ENCODE assay signal across 13 cellular contexts in the genomic region with DNA sequence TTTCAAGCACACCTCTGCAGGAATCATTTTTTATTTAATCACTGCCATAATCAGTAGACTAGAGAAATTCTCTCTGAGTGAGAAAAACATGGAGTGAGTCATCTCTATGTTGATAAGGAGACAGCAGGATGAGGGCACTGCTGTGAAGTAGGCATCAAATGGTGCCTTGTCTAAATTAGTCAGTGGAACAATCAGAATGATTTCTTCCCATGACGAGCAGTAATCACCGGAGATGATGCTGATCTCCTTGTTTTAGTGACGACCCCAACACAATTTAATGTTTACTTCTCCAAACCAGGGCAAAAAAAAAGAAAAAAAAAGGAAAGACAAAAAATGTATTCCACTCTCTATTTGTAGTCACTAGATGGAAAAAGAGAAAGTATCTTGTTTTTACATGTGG.
A peak's percentile ranks its signal among the peaks of the same experiment; 100 is the strongest.
DNase-seq lines count a peak whose midpoint lies in the region; ATAC-seq and TF ChIP-seq lines count a peak whose summit lies in the region.
"Had no signal": no experiment of that assay in that cellular context is flagged by ENCODE, and none has a peak within 500 bp of the region (broad histone marks: within the 10 kb centered on the region; RNA-seq: fewer than 3 reads in every experiment).

No MANE protein-coding gene starts in this region.

- WGBS in heart left ventricle, 4 donors, result 70 to 76% (median 75%) methylated on average over 3 of the region's 3 CpGs
- WGBS in transverse colon (ENCODE audit: low coverage in 1 of 2), 2 donors, result 68 to 72% methylated on average over 3 of the region's 3 CpGs

- H3K36me3 ChIP-seq in heart left ventricle, result peaks cover 0 to 36% (median 7%) of the 10 kb centered on the region in 9 donors
- no peaks in the 10 kb centered on the region for H3K36me3 ChIP-seq in transverse colon
- H3K36me3 ChIP-seq in MM.1S (replicated peaks; ENCODE audit: insufficient read depth, low read length), result no peaks in the 10 kb centered on the region

- H3K27ac ChIP-seq in heart left ventricle, result peak overlapping the region in 9 of 12 donors; percentile 15 to 96 (median 37)
- H3K27ac ChIP-seq in transverse colon, result peak overlapping the region; percentile 32 to 89 (median 88)
- H3K27ac ChIP-seq in MM.1S (ENCODE audit: low read length), result no peak overlapping the region

- no peak overlapping the region for H2AFZ ChIP-seq in MM.1S (ENCODE audit: low read length)

- no peak overlapping the region for H3K9ac ChIP-seq in MM.1S (ENCODE audit: low read length)

- no peaks in the 10 kb centered on the region for H3K79me2 ChIP-seq in MM.1S (ENCODE audit: low read length)

- H4K20me1 ChIP-seq in MM.1S (ENCODE audit: insufficient read depth, low read length), result no peaks in the 10 kb centered on the region

- no peaks in the 10 kb centered on the region for H3K27me3 ChIP-seq in heart left ventricle
- no peaks in the 10 kb centered on the region for H3K27me3 ChIP-seq in transverse colon
- no peaks in the 10 kb centered on the region for H3K27me3 ChIP-seq in MM.1S (replicated peaks; ENCODE audit: insufficient read depth, low read length)

- no peak for TF ChIP-seq EP300 in transverse colon (IDR thresholded peaks at IDR 0.05; ENCODE audit: low read depth)

- H3K9me3 ChIP-seq in heart left ventricle (no peaks in the 10 kb centered on the region), transverse colon (no peaks in the 10 kb centered on the region), MM.1S (replicated peaks; ENCODE audit: insufficient read depth, low read length) (no peaks in the 10 kb centered on the region)

- ATAC-seq in heart left ventricle, result no peak
- ATAC-seq in Right ventricle myocardium inferior, result no peak
- no peak for ATAC-seq in GM21737 (IDR thresholded peaks at IDR 0.05; ENCODE audit: unreplicated experiment)
- ATAC-seq: activated CD4-positive, CD25-positive, alpha-beta regulatory T cell treated with anti-CD3 and anti-CD28 coated beads, Interleukin-2, amount 50 U/mL, for 24 hours had no signal

- no peak for DNase-seq in heart left ventricle
- DNase-seq in Right ventricle myocardium inferior (ENCODE audit: missing footprints), result no peak
- peak; percentile 50 for DNase-seq in amniotic epithelial cell (ENCODE audit: low read depth)
- DNase-seq in kidney glomerular epithelial cell (lab: John Stamatoyannopoulos, UW), result peak; percentile 25
- no peak for DNase-seq in transverse colon
- DNase-seq in GM10266 (ENCODE audit: extremely low spot score), result no peak
- no peak for DNase-seq in MM.1S
- DNase-seq: activated naive CD4-positive, alpha-beta T cell; foreskin fibroblast; left colon had no signal

- H3K9me2 ChIP-seq in MM.1S (replicated peaks; ENCODE audit: insufficient read depth, low read length), result no peaks in the 10 kb centered on the region

- no peak overlapping the region for H3K4me3 ChIP-seq in heart left ventricle
- H3K4me3 ChIP-seq in transverse colon, result no peak overlapping the region
- no peak overlapping the region for H3K4me3 ChIP-seq in MM.1S (ENCODE audit: low read length)
- H3K4me3 ChIP-seq: coronary artery had no signal

- in situ Hi-C loops in transverse colon (cut with MboI; ENCODE audit: low pct_ligation_motif_present in 1 of 4, low pct_unique_long_range_greater_than_20kb in 1 of 4, low sequenced_read_pairs in 3 of 4), result no loop called here

- intact Hi-C loops in heart left ventricle (cut with DNase I), result loop anchor here in 1 of 10 donors (10.0 kb wide), 1 partner anchor 69 kb away; no protein-coding TSS in a partner anchor
- intact Hi-C loops in Right ventricle myocardium inferior (cut with DNase I), result no loop called here
- intact Hi-C loops in transverse colon (cut with DNase I; ENCODE audit: low total_unique reads), result no loop called here

- peaks cover 11 to 81% (median 41%) of the 10 kb centered on the region in 12 donors for H3K4me1 ChIP-seq in heart left ventricle
- peaks cover 19 to 36% (median 24%) of the 10 kb centered on the region in 4 donors for H3K4me1 ChIP-seq in transverse colon
- no peaks in the 10 kb centered on the region for H3K4me1 ChIP-seq in MM.1S (ENCODE audit: low read length)

- H3K4me2 ChIP-seq in MM.1S (ENCODE audit: low read depth, low read length), result no peak overlapping the region

- TF ChIP-seq CTCF in heart left ventricle (IDR thresholded peaks at IDR 0.05) (no peak), transverse colon (IDR thresholded peaks at IDR 0.05) (no peak), GM10266 (IDR thresholded peaks at IDR 0.05; ENCODE audit: control insufficient read depth, insufficient read depth, low read depth, missing control alignments) (no peak), MM.1S (IDR thresholded peaks at IDR 0.05; ENCODE audit: low read length) (no peak)

- TF ChIP-seq POLR2A in heart left ventricle (IDR thresholded peaks at IDR 0.05) (no peak), transverse colon (IDR thresholded peaks at IDR 0.05) (no peak)

- no peaks in the 10 kb centered on the region for H3F3A ChIP-seq in MM.1S (ENCODE audit: insufficient read depth, low read length)

Comparison
In these comparisons a context has a peak if more than half of its experiments do, and no peak if none do; other contexts are left out.
1. DNase-seq: peak in amniotic epithelial cell (single experiment) and kidney glomerular epithelial cell (single experiment); none in heart left ventricle (0 of 5), Right ventricle myocardium inferior (single experiment), transverse colon (single experiment), GM10266 (single experiment) and MM.1S (single experiment).